29 cellular contexts compared by ENCODE assay signal in genomic region chr6:33516726-33517125, GRCh38.
"Had no signal": no experiment of that assay in that cellular context is flagged by ENCODE, and none has a peak within 500 bp of the region (broad histone marks: within the 10 kb centered on the region; RNA-seq: fewer than 3 reads in every experiment).

No MANE protein-coding gene starts in this region.

- H3K27me3 ChIP-seq: ascending aorta, gastrocnemius medialis had no signal

- ATAC-seq: activated CD4-positive, alpha-beta T cell treated with anti-CD3 and anti-CD28 coated beads for 36 hours; activated naive CD8-positive, alpha-beta T cell treated with anti-CD3 and anti-CD28 coated beads, Interleukin-2, amount 50 U/mL, for 24 hours; activated T-cell treated with anti-CD3 and anti-CD28 coated beads, Interleukin-2, amount 50 U/mL, for 72 hours; effector memory CD8-positive, alpha-beta T cell; foreskin keratinocyte; gastrocnemius medialis; heart left ventricle had no signal

- H3K4me1 ChIP-seq: ascending aorta, esophagus muscularis mucosa, foreskin keratinocyte, gastrocnemius medialis, heart left ventricle had no signal

- H3K27ac ChIP-seq: ascending aorta, brain microvascular endothelial cell, esophagus muscularis mucosa, foreskin keratinocyte, gastrocnemius medialis, heart left ventricle had no signal

- FAIRE-seq: bronchial epithelial cell, colon had no signal

- H3K27me3 Mint-ChIP-seq: activated naive CD4-positive, alpha-beta T cell treated with anti-CD3 and anti-CD28 coated beads, Interleukin-2, amount 50 U/mL, for 24 hours had no signal

- H3K36me3 Mint-ChIP-seq: activated CD4-positive, alpha-beta memory T cell treated with anti-CD3 and anti-CD28 coated beads for 36 hours; activated naive CD4-positive, alpha-beta T cell treated with anti-CD3 and anti-CD28 coated beads, Interleukin-2, amount 50 U/mL, for 24 hours; activated naive CD8-positive, alpha-beta T cell treated with anti-CD3 and anti-CD28 coated beads for 36 hours had no signal

- H3K4me3 Mint-ChIP-seq: activated CD4-positive, alpha-beta memory T cell treated with anti-CD3 and anti-CD28 coated beads for 36 hours; activated CD4-positive, alpha-beta T cell treated with anti-CD3 and anti-CD28 coated beads for 36 hours; activated CD4-positive, alpha-beta T cell treated with anti-CD3 and anti-CD28 coated beads, Interleukin-2, amount 10 ng/mL, durations not matched to agents 24 days and 14 days; activated naive CD4-positive, alpha-beta T cell treated with anti-CD3 and anti-CD28 coated beads, Interleukin-2, amount 50 U/mL, for 24 hours; activated naive CD8-positive, alpha-beta T cell treated with anti-CD3 and anti-CD28 coated beads for 36 hours; activated naive CD8-positive, alpha-beta T cell treated with anti-CD3 and anti-CD28 coated beads, Interleukin-2, amount 50 U/mL, for 24 hours; activated T-cell treated with anti-CD3 and anti-CD28 coated beads, Interleukin-2, amount 50 U/mL, for 24 hours; activated T-cell treated with anti-CD3 and anti-CD28 coated beads, Interleukin-2, amount 50 U/mL, for 72 hours; effector memory CD8-positive, alpha-beta T cell had no signal

- H3K9me3 ChIP-seq: ascending aorta, esophagus muscularis mucosa, gastrocnemius medialis, heart left ventricle had no signal

- H3K4me3 ChIP-seq: ascending aorta, esophagus muscularis mucosa, gastrocnemius medialis, heart left ventricle had no signal

- H3K36me3 ChIP-seq: ascending aorta, brain microvascular endothelial cell, esophagus muscularis mucosa, gastrocnemius medialis, heart left ventricle had no signal

- H3K9me3 Mint-ChIP-seq: activated CD4-positive, alpha-beta memory T cell treated with anti-CD3 and anti-CD28 coated beads for 36 hours; activated CD4-positive, alpha-beta T cell treated with anti-CD3 and anti-CD28 coated beads, Interleukin-2, amount 10 ng/mL, durations not matched to agents 24 days and 14 days; activated naive CD4-positive, alpha-beta T cell treated with anti-CD3 and anti-CD28 coated beads, Interleukin-2, amount 50 U/mL, for 24 hours; activated naive CD8-positive, alpha-beta T cell treated with anti-CD3 and anti-CD28 coated beads for 36 hours; activated naive CD8-positive, alpha-beta T cell treated with anti-CD3 and anti-CD28 coated beads, Interleukin-2, amount 50 U/mL, for 24 hours; activated T-cell treated with anti-CD3 and anti-CD28 coated beads, Interleukin-2, amount 50 U/mL, for 24 hours; activated T-cell treated with anti-CD3 and anti-CD28 coated beads, Interleukin-2, amount 50 U/mL, for 72 hours; effector memory CD8-positive, alpha-beta T cell had no signal

- DNase-seq: activated CD4-positive, alpha-beta memory T cell treated with anti-CD3 and anti-CD28 coated beads for 36 hours; activated CD4-positive, alpha-beta T cell treated with anti-CD3 and anti-CD28 coated beads for 36 hours; activated CD4-positive, alpha-beta T cell treated with anti-CD3 and anti-CD28 coated beads, Interleukin-2, amount 10 ng/mL, durations not matched to agents 24 days and 14 days; activated CD4-positive, CD25-positive, alpha-beta regulatory T cell; activated CD4-positive, CD25-positive, alpha-beta regulatory T cell treated with anti-CD3 and anti-CD28 coated beads, Interleukin-2, amount 50 U/mL, for 72 hours; activated CD8-positive, alpha-beta memory T cell treated with anti-CD3 and anti-CD28 coated beads, Interleukin-2, amount 50 U/mL, for 48 hours; activated gamma-delta T cell treated with Interleukin-2 at 50 U/mL for 16 hours; activated naive CD4-positive, alpha-beta T cell treated with Interleukin-2 at 50 U/mL for 16 hours; activated naive CD8-positive, alpha-beta T cell treated with anti-CD3 and anti-CD28 coated beads for 36 hours; activated naive CD8-positive, alpha-beta T cell treated with anti-CD3 and anti-CD28 coated beads, Interleukin-2, amount 50 U/mL, for 24 hours; activated T-cell treated with anti-CD3 and anti-CD28 coated beads for 4 hours; activated T-cell treated with anti-CD3 and anti-CD28 coated beads, Interleukin-2, amount 50 U/mL, for 24 hours; activated T-cell treated with anti-CD3 and anti-CD28 coated beads, Interleukin-2, amount 50 U/mL, for 72 hours; brain microvascular endothelial cell; cortex of kidney; dermis blood vessel endothelial cell; effector CD4-positive, alpha-beta T cell; effector memory CD8-positive, alpha-beta T cell; erythroblast; foreskin keratinocyte; gastrocnemius medialis; glutamatergic neuron; heart left ventricle; T-helper 2 cell had no signal

- H3K27ac Mint-ChIP-seq: activated CD4-positive, alpha-beta memory T cell treated with anti-CD3 and anti-CD28 coated beads for 36 hours; activated CD4-positive, alpha-beta T cell treated with anti-CD3 and anti-CD28 coated beads for 36 hours; activated CD4-positive, alpha-beta T cell treated with anti-CD3 and anti-CD28 coated beads, Interleukin-2, amount 10 ng/mL, durations not matched to agents 24 days and 14 days; activated naive CD4-positive, alpha-beta T cell treated with anti-CD3 and anti-CD28 coated beads, Interleukin-2, amount 50 U/mL, for 24 hours; activated naive CD8-positive, alpha-beta T cell treated with anti-CD3 and anti-CD28 coated beads for 36 hours; activated naive CD8-positive, alpha-beta T cell treated with anti-CD3 and anti-CD28 coated beads, Interleukin-2, amount 50 U/mL, for 24 hours; activated T-cell treated with anti-CD3 and anti-CD28 coated beads, Interleukin-2, amount 50 U/mL, for 24 hours; activated T-cell treated with anti-CD3 and anti-CD28 coated beads, Interleukin-2, amount 50 U/mL, for 72 hours; effector memory CD8-positive, alpha-beta T cell had no signal
